In genomic region chr15:81301385-81301784, GRCh38 we compare ENCODE assay signal across 11 cellular contexts. TPM values are rescaled to one million over a fixed set of nuclear protein-coding genes. Genes with fewer than 3 reads are reported as not detected.
A peak's percentile ranks its signal among the peaks of the same experiment; 100 is the strongest.
DNase-seq lines count a peak whose midpoint lies in the region; ATAC-seq and TF ChIP-seq lines count a peak whose summit lies in the region.
"Had no signal": no experiment of that assay in that cellular context is flagged by ENCODE, and none has a peak within 500 bp of the region (broad histone marks: within the 10 kb centered on the region; RNA-seq: fewer than 3 reads in every experiment).

No MANE protein-coding gene starts in this region.

- POLR2A ChIA-PET in OCI-LY7 (lab: Charles Lee) = interaction anchor here (1.0 to 3.5 kb wide), 10 partner anchors 10 to 35 kb away, joined by 3 to 27 read pairs (median 5); no protein-coding TSS in a partner anchor

- H3K4me1 ChIP-seq in OCI-LY7 (ENCODE audit: insufficient read depth, low read length, poor library complexity, severe bottlenecking) = peaks cover 65% of the 10 kb centered on the region

- H2AFZ ChIP-seq in OCI-LY7 (ENCODE audit: low read length) = no peak overlapping the region

- peaks cover 90% of the 10 kb centered on the region for H3K36me3 ChIP-seq in OCI-LY7 (ENCODE audit: insufficient read depth, low read length)

- intact Hi-C loops in OCI-LY7 (cut with micrococcal nuclease; ENCODE audit: unreplicated experiment) = no loop called here

- CTCF ChIA-PET in OCI-LY7 (lab: Charles Lee; ENCODE audit: unreplicated experiment) = interaction anchor here (1.0 to 1.7 kb wide), 4 partner anchors 16 to 35 kb away, joined by 3 to 9 read pairs (median 4); partner anchors contain the start of gene STARD5

- ATAC-seq in GM21381 (IDR thresholded peaks at IDR 0.05; ENCODE audit: unreplicated experiment) (peak; percentile 10), HG03139 (IDR thresholded peaks at IDR 0.05; ENCODE audit: unreplicated experiment) (no peak)

- no peaks in the 10 kb centered on the region for H3K9me3 ChIP-seq in OCI-LY7 (ENCODE audit: low read length)

- peak overlapping the region; percentile 98 for H3K27ac ChIP-seq in OCI-LY7 (ENCODE audit: low read depth, low read length, poor library complexity, severe bottlenecking)

- H3K79me2 ChIP-seq in OCI-LY7 (ENCODE audit: insufficient read depth, low read depth, low read length) = peaks cover 89% of the 10 kb centered on the region

- H3K4me3 ChIP-seq in GM08714 (ENCODE audit: low read length) (peak overlapping the region; percentile 73; the same call in 1 of the 2 replicates), OCI-LY7 (ENCODE audit: low read depth, low read length, poor library complexity, severe bottlenecking) (peak overlapping the region; percentile 92)

- no peak for TF ChIP-seq CTCF in OCI-LY7 (conservative IDR thresholded peaks at IDR 0.05; ENCODE audit: low read length)

- DNase-seq in OCI-LY7 (ENCODE audit: low spot score) (no peak), mesenteric fat pad (ENCODE audit: low spot score) (peak; percentile 14), NOMO-1 treated with DMSO at 0.1 percent for 48 hours (lab: John Stamatoyannopoulos, UW; ENCODE audit: unreplicated experiment) (no peak), DMS 273 treated with DMSO at 0.1 percent for 48 hours (lab: John Stamatoyannopoulos, UW) (no peak), CD1c-positive myeloid dendritic cell (ENCODE audit: extremely low spot score) (no peak)
- DNase-seq: left cardiac atrium, NCI-H2081 treated with DMSO at 0.1 percent for 48 hours, SHP77 had no signal

- H3K4me2 ChIP-seq in OCI-LY7 (ENCODE audit: low read length) = peak overlapping the region; percentile 91

- H4K20me1 ChIP-seq in OCI-LY7 (ENCODE audit: insufficient read depth, low read length) = peaks cover 26% of the 10 kb centered on the region; the same call in 1 of the 2 replicates

- no TSS peak for BruUV-seq in OCI-LY7 (replicated peaks; lab: Mats Ljungman, UMichigan)

- no peaks in the 10 kb centered on the region for H3K9me2 ChIP-seq in OCI-LY7 (ENCODE audit: insufficient read depth, low read length)

RNA-seq across cellular contexts. Expression of gene STARD5, which starts 22.6 kb away (rescaled TPM):
- total RNA-seq in OCI-LY7 (2014; rRNA removed; shearing (Covaris generic)) = 12.4 and 20.3 TPM in 2 replicates
- total RNA-seq in OCI-LY7 (2022) (6.5 and 8.3 TPM in 2 replicates), mesenteric fat pad (3.3 TPM)
